In genomic region chr15:93088981-93089854, GRCh38 we compare ENCODE assay signal across 8 cellular contexts. TPM values are rescaled to one million over a fixed set of nuclear protein-coding genes. Genes with fewer than 3 reads are reported as not detected.
DNase-seq lines count a peak whose midpoint lies in the region; ATAC-seq and TF ChIP-seq lines count a peak whose summit lies in the region.

A gene with protein sequence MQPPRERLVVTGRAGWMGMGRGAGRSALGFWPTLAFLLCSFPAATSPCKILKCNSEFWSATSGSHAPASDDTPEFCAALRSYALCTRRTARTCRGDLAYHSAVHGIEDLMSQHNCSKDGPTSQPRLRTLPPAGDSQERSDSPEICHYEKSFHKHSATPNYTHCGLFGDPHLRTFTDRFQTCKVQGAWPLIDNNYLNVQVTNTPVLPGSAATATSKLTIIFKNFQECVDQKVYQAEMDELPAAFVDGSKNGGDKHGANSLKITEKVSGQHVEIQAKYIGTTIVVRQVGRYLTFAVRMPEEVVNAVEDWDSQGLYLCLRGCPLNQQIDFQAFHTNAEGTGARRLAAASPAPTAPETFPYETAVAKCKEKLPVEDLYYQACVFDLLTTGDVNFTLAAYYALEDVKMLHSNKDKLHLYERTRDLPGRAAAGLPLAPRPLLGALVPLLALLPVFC (minus strand): TSS chr15:93089211. CDS start chr15:93088932, 279 bp downstream.

- DNase-seq in CD14-positive monocyte (ENCODE audit: low spot score) (no peak), iPS-NIHi7 (ENCODE audit: extremely low spot score) (peak; percentile 68), spleen (no peak), NCI-H2107 treated with DMSO at 0.1 percent for 48 hours (lab: John Stamatoyannopoulos, UW; ENCODE audit: unreplicated experiment) (no peak), NCI-H1436 treated with DMSO at 0.1 percent for 48 hours (lab: John Stamatoyannopoulos, UW) (no peak), GDM1 (lab: John Stamatoyannopoulos, UW) (no peak)

- no peak for TF ChIP-seq POLR2A in spleen (IDR thresholded peaks at IDR 0.05)

- intact Hi-C loops in CD14-positive monocyte (cut with micrococcal nuclease), result loop anchor here (5.0 to 10.0 kb wide), 4 partner anchors 216 to 1036 kb away; no protein-coding TSS in a partner anchor
- intact Hi-C loops in spleen (cut with DNase I; ENCODE audit: low total_unique reads), result no loop called here

- peak within 1 kb of the TSS; percentile 83 to 98 for H3K4me3 Mint-ChIP-seq in CD14-positive monocyte

- peaks cover 0 to 17% (median 5%) of the 10 kb centered on the region in 7 donors for H3K9me3 Mint-ChIP-seq in CD14-positive monocyte

- peak within 1 kb of the TSS in 2 of 7 donors; percentile 16 to 61 for H3K27ac Mint-ChIP-seq in CD14-positive monocyte

- H3K27ac ChIP-seq in angular gyrus (ENCODE audit: low read depth, low read length), result peak within 1 kb of the TSS; percentile 27
- no peak within 1 kb of the TSS for H3K27ac ChIP-seq in spleen

- H3K4me1 Mint-ChIP-seq in CD14-positive monocyte, result peaks cover 15% of the 10 kb centered on the region

- H3K4me3 ChIP-seq in spleen, result peak within 1 kb of the TSS; percentile 3 to 70 (median 42)

- H3K4me1 ChIP-seq in spleen, result peaks cover 4 to 28% (median 24%) of the 10 kb centered on the region in 6 donors

- TF ChIP-seq CTCF in CD14-positive monocyte (IDR thresholded peaks at IDR 0.05) (no peak), spleen (IDR thresholded peaks at IDR 0.05 in 8 of 11, conservative IDR thresholded peaks at IDR 0.05 in 3 of 11) (no peak)

- H3K36me3 Mint-ChIP-seq in CD14-positive monocyte, result peaks cover 2 to 4% of the 10 kb centered on the region in 2 donors

- peaks cover 23 to 59% (median 47%) of the 10 kb centered on the region in 3 donors for H3K27me3 Mint-ChIP-seq in CD14-positive monocyte (ENCODE audit: low read depth in 3 of 3)

- ATAC-seq in HG03159 (IDR thresholded peaks at IDR 0.05; ENCODE audit: unreplicated experiment), result peak; percentile 17

- 2 to 5% (median 2%) methylated on average over 12 to 98 of the region's 101 CpGs for WGBS in spleen, 5 donors

- H3K9me3 ChIP-seq in spleen, result no peaks in the 10 kb centered on the region

- no peaks in the 10 kb centered on the region for H3K36me3 ChIP-seq in spleen

- peaks cover 0 to 91% (median 68%) of the 10 kb centered on the region in 7 donors for H3K27me3 ChIP-seq in spleen (replicated peaks in 1 of 7)

RNA-seq across cellular contexts. Expression of the gene that starts here (rescaled TPM):
- polyA plus RNA-seq in CD14-positive monocyte (under 1 TPM; 0.07 to 0.08 TPM), spleen (1 to 10 TPM in 2 of 3 donors, under 1 TPM in 1; 0.59 to 2.6 (median 2.0) TPM)
- 1 to 10 TPM in 5 of 7 donors, under 1 TPM in 2; 0.37 to 3.1 (median 1.1) TPM for total RNA-seq in spleen
